13 cellular contexts compared by ENCODE assay signal in genomic region chr7:114979388-114979787, GRCh38. TPM values are rescaled to one million over a fixed set of nuclear protein-coding genes. Genes with fewer than 3 reads are reported as not detected.
DNase-seq lines count a peak whose midpoint lies in the region; ATAC-seq and TF ChIP-seq lines count a peak whose summit lies in the region.
"Had no signal": no experiment of that assay in that cellular context is flagged by ENCODE, and none has a peak within 500 bp of the region (broad histone marks: within the 10 kb centered on the region; RNA-seq: fewer than 3 reads in every experiment).

No MANE protein-coding gene starts in this region.

- no peaks in the 10 kb centered on the region for H3F3A ChIP-seq in PC-3 (ENCODE audit: low read length, unreplicated experiment)

- TF ChIP-seq CTCF in PC-3 (conservative IDR thresholded peaks at IDR 0.05; ENCODE audit: low read depth, low read length) (no peak), fibroblast of the aortic adventitia (IDR thresholded peaks at IDR 0.05; ENCODE audit: insufficient read depth, low read length) (no peak), psoas muscle (IDR thresholded peaks at IDR 0.05) (no peak), colonic mucosa (IDR thresholded peaks at IDR 0.05) (no peak)

- peak overlapping the region; percentile 74 for H3K4me2 ChIP-seq in PC-3 (ENCODE audit: low read length)

- H3K36me3 ChIP-seq in PC-3 (ENCODE audit: low read depth, low read length) (no peaks in the 10 kb centered on the region), psoas muscle (ENCODE audit: insufficient read depth in 1 of 2, low read depth in 1 of 2) (no peaks in the 10 kb centered on the region), colonic mucosa (no peaks in the 10 kb centered on the region)

- no peaks in the 10 kb centered on the region for H3K9me2 ChIP-seq in PC-3 (replicated peaks; ENCODE audit: low read length)

- POLR2A ChIA-PET in PC-3 (lab: Charles Lee; ENCODE audit: unreplicated experiment), result no interaction called here

- H3K27me3 ChIP-seq in PC-3 (ENCODE audit: low read length) (no peaks in the 10 kb centered on the region), psoas muscle (ENCODE audit: insufficient read depth in 3 of 3, low read length in 2 of 3) (no peaks in the 10 kb centered on the region), colonic mucosa (no peaks in the 10 kb centered on the region)

- BruUV-seq in PC-3 (replicated peaks; lab: Mats Ljungman, UMichigan), result no TSS peak

- 9 to 17% (median 13%) methylated on average over 7 of the region's 7 CpGs for WGBS in psoas muscle, 3 donors

- CTCF ChIA-PET in PC-3 (lab: Charles Lee), result no interaction called here

- H3K27ac ChIP-seq in PC-3 (ENCODE audit: low read length) (no peak overlapping the region), psoas muscle (peak overlapping the region; percentile 86), colonic mucosa (no peak overlapping the region)
- H3K27ac ChIP-seq: epithelial cell of prostate had no signal

- H3K4me1 ChIP-seq in PC-3 (ENCODE audit: insufficient read depth, low read length), result peaks cover 22% of the 10 kb centered on the region
- peaks cover 25% of the 10 kb centered on the region for H3K4me1 ChIP-seq in psoas muscle
- no peaks in the 10 kb centered on the region for H3K4me1 ChIP-seq in colonic mucosa

- intact Hi-C loops in PC-3 (cut with micrococcal nuclease) (no loop called here), psoas muscle (cut with DNase I) (loop anchor here in 1 of 2 donors (5.0 kb wide), 1 partner anchor 37 kb away; no protein-coding TSS in a partner anchor), colonic mucosa (cut with DNase I) (no loop called here)

- ATAC-seq in GM18502 (IDR thresholded peaks at IDR 0.05; ENCODE audit: poor library complexity, unreplicated experiment) (peak; percentile 45), PC-3 (peak; percentile 99), psoas muscle (peak; percentile 96 to 98 (median 97)), HG02981 (IDR thresholded peaks at IDR 0.05; ENCODE audit: unreplicated experiment) (no peak), HG03280 (IDR thresholded peaks at IDR 0.05; ENCODE audit: unreplicated experiment) (no peak)
- ATAC-seq: Panc1 had no signal

- H2AFZ ChIP-seq in PC-3 (ENCODE audit: low read length), result 0 out of 2 replicates have a peak overlapping the region, but pooled peaks have one; percentile 32

- no peaks in the 10 kb centered on the region for H3K9me3 ChIP-seq in PC-3 (ENCODE audit: low read length)
- no peaks in the 10 kb centered on the region for H3K9me3 ChIP-seq in psoas muscle
- no peaks in the 10 kb centered on the region for H3K9me3 ChIP-seq in colonic mucosa

- peak overlapping the region; percentile 29; the same call in 1 of the 2 replicates for H3K4me3 ChIP-seq in PC-3 (ENCODE audit: low read length)
- H3K4me3 ChIP-seq in fibroblast of the aortic adventitia (ENCODE audit: low read depth, low read length), result no peak overlapping the region
- peak overlapping the region; percentile 52 for H3K4me3 ChIP-seq in psoas muscle
- H3K4me3 ChIP-seq in colonic mucosa, result no peak overlapping the region

- H4K20me1 ChIP-seq in PC-3 (ENCODE audit: low read length), result no peaks in the 10 kb centered on the region

- DNase-seq in PC-3 (peak; percentile 83), fibroblast of the aortic adventitia (ENCODE audit: low read depth) (peak; percentile 93), psoas muscle (peak; percentile 25 to 62), foreskin melanocyte (no peak), colonic mucosa (no peak)
- DNase-seq: activated CD4-positive, alpha-beta T cell treated with anti-CD3 and anti-CD28 coated beads, Interleukin-2, amount 10 ng/mL, durations not matched to agents 7 days and 5 days; activated naive CD8-positive, alpha-beta T cell treated with anti-CD3 and anti-CD28 coated beads, Interleukin-2, amount 10 ng/mL, durations not matched to agents 7 days and 5 days; NCI-H2029 had no signal

- H3K9ac ChIP-seq in PC-3 (ENCODE audit: low read length), result no peak overlapping the region
- H3K9ac ChIP-seq in colonic mucosa (ENCODE audit: low read depth in 2 of 2, low read length in 2 of 2), result no peak overlapping the region

- H3K79me2 ChIP-seq in PC-3 (ENCODE audit: low read length), result no peaks in the 10 kb centered on the region

RNA-seq across cellular contexts. Expression of gene MDFIC, which starts 57.5 kb away (rescaled TPM):
- 31.6 and 33.9 TPM in 2 replicates for total RNA-seq in PC-3 (2014; rRNA removed)
- total RNA-seq in fibroblast of the aortic adventitia (ENCODE audit: low replicate concordance), result 15.9 and 72.1 TPM in 2 replicates
- total RNA-seq in psoas muscle, result 10 to 100 TPM in 1 of 4 donors, 1 to 10 TPM in 3; 5.5 to 14.6 (median 8.2) TPM
- polyA plus RNA-seq in psoas muscle, result 1 to 10 TPM; 2.7 to 7.1 (median 2.9) TPM
- 1 to 10 TPM; 8.5 to 9.1 TPM for total RNA-seq in colonic mucosa

Comparison
In these comparisons a context has a peak if more than half of its experiments do, and no peak if none do; other contexts are left out.
1. ATAC-seq: peak in GM18502 (single experiment), PC-3 (single experiment) and psoas muscle (4 of 4); none in HG02981 (single experiment) and HG03280 (single experiment).
2. DNase-seq: peak in PC-3 (single experiment), fibroblast of the aortic adventitia (single experiment) and psoas muscle (2 of 2); none in foreskin melanocyte (single experiment) and colonic mucosa (single experiment).
3. H3K4me3 ChIP-seq: peak in PC-3 (single experiment) and psoas muscle (single experiment); none in fibroblast of the aortic adventitia (single experiment) and colonic mucosa (single experiment).